In the genomic region with DNA sequence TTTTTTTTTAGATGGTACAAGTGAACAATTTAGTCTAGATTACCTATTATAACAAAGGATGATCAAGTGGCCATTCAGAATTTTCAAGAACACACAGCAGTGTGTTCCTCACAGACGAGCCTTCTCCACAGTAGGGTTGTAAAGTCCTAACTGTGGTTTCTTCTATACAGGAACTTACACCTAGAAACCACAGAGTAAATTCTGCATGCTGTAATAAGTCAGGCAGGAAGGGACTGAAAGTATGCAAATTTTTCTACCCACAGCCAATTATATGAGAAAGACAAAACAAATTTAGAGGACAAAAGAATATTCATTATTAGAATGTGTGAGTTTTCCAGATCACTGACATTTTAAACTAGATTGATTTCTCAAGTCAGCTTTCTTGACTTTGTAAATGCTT, we compare ENCODE assay signal across 1 cellular context.
TF ChIP-seq lines count a peak whose summit lies in the region.

No MANE protein-coding gene starts in this region.

TF ChIP-seq in SK-N-SH treated with all-trans-retinoic acid at 6 μM for 48 hours, 23 proteins besides CTCF, POLR2A, EP300 and RAD21 (continued from another document):
- TF ChIP-seq, protein P1, sequence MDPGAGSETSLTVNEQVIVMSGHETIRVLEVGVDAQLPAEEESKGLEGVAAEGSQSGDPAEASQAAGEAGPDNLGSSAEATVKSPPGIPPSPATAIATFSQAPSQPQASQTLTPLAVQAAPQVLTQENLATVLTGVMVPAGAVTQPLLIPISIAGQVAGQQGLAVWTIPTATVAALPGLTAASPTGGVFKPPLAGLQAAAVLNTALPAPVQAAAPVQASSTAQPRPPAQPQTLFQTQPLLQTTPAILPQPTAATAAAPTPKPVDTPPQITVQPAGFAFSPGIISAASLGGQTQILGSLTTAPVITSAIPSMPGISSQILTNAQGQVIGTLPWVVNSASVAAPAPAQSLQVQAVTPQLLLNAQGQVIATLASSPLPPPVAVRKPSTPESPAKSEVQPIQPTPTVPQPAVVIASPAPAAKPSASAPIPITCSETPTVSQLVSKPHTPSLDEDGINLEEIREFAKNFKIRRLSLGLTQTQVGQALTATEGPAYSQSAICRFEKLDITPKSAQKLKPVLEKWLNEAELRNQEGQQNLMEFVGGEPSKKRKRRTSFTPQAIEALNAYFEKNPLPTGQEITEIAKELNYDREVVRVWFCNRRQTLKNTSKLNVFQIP (CRISPR knock-in tag; IDR thresholded peaks at IDR 0.05; ENCODE audit: borderline replicate concordance, low read depth) = no peak
- no peak for TF ChIP-seq ARNTL (CRISPR knock-in tag; IDR thresholded peaks at IDR 0.05; ENCODE audit: borderline replicate concordance, low read depth)
